8 cellular contexts compared by ENCODE assay signal in the genomic region with DNA sequence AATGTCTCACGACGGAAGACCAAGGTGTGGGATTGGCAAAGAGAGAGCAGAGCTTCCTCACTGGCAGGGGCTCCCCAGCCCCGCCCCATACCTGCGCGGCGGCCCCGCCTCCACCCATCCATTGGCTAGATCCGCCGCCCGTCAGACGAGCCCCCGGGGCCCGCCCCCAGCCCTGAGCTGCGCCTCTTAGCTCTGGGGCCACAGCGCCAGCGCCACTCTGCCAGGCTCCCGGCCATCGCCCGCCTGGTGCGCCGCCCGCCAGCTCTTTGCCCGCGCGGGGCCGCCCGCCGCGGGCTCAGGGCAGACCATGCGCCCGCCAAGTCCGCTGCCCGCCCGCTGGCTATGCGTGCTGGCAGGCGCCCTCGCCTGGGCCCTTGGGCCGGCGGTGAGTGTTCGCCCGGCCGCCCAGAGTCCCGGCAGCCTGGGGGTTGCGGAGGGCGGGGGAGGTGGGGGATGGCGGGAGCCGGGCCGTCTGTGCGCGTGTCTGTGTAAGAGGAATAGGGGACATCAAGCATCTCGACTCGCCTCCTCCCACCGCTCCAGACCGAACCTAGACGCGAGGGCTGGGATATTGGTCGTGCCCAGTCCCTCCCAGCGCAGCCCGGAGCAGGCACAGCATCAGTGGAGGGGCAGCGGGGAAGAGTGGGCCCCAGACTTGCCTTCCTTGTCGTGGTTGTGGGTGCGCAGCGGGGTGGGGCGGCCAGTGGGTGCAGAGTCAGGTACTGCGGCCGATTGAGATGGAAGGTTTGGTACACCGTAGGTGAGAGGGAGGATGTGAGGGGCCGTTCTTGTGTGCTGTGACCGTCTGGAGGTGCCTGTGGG. TPM values are rescaled to one million over a fixed set of nuclear protein-coding genes. Genes with fewer than 3 reads are reported as not detected.
DNase-seq lines count a peak whose midpoint lies in the region; ATAC-seq and TF ChIP-seq lines count a peak whose summit lies in the region.

A gene with protein sequence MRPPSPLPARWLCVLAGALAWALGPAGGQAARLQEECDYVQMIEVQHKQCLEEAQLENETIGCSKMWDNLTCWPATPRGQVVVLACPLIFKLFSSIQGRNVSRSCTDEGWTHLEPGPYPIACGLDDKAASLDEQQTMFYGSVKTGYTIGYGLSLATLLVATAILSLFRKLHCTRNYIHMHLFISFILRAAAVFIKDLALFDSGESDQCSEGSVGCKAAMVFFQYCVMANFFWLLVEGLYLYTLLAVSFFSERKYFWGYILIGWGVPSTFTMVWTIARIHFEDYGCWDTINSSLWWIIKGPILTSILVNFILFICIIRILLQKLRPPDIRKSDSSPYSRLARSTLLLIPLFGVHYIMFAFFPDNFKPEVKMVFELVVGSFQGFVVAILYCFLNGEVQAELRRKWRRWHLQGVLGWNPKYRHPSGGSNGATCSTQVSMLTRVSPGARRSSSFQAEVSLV (plus strand): TSS at position 215 of the 822 bp plus-strand sequence. CDS start 93 bp downstream, at position 308.

- peak within 1 kb of the TSS; percentile 66 for H3K4me3 ChIP-seq in coronary artery
- peak within 1 kb of the TSS; percentile 63 for H3K4me3 ChIP-seq in lower lobe of right lung

- no peaks in the 10 kb centered on the region for H3K36me3 ChIP-seq in lower lobe of right lung

- H3K27ac ChIP-seq in coronary artery: peak within 1 kb of the TSS; percentile 31 to 74
- H3K27ac ChIP-seq in lower lobe of right lung: peak within 1 kb of the TSS; percentile 82

- H3K9me3 ChIP-seq in lower lobe of right lung: no peaks in the 10 kb centered on the region

- H3K4me1 ChIP-seq in lower lobe of right lung: peaks cover 28% of the 10 kb centered on the region

- intact Hi-C loops in lower lobe of right lung (cut with DNase I): no loop called here

- DNase-seq in SIG-M5 treated with dmso at 0.1 percent for 504 hours (lab: John Stamatoyannopoulos, UW; ENCODE audit: unreplicated experiment) (peak; percentile 68), SIG-M5 (lab: John Stamatoyannopoulos, UW) (no peak), NCI-H2227 treated with DMSO at 0.1 percent for 48 hours (lab: John Stamatoyannopoulos, UW) (peak; percentile 38), coronary artery (ENCODE audit: low spot score) (peak; percentile 82), lower lobe of right lung (peak; percentile 90)
- DNase-seq in activated CD4-positive, alpha-beta T cell treated with anti-CD3 and anti-CD28 coated beads, Interleukin-2, amount 50 U/mL, for 1 hour: peak; percentile 95
- DNase-seq in stimulated activated CD4-positive, alpha-beta T cell treated with anti-CD3 and anti-CD28 coated beads, TNF-alpha, amount 100 ng/mL, for 24 hours (ENCODE audit: low read depth in 3 of 3): peak; percentile 82 to 92 (median 87)

- ATAC-seq in HG03066 (IDR thresholded peaks at IDR 0.05; ENCODE audit: low read depth, unreplicated experiment): peak; percentile 84
- peak; percentile 96 to 98 for ATAC-seq in lower lobe of right lung

- TF ChIP-seq CTCF in coronary artery (IDR thresholded peaks at IDR 0.05) (no peak), lower lobe of right lung (IDR thresholded peaks at IDR 0.05) (no peak)

- peaks cover 26% of the 10 kb centered on the region for H3K27me3 ChIP-seq in lower lobe of right lung (ENCODE audit: low read depth)

RNA-seq across cellular contexts. Expression of the gene that starts here (rescaled TPM):
- 212 TPM for total RNA-seq in lower lobe of right lung
